ENCODE assay signal across 8 cellular contexts in genomic region chr11:94129505-94130335, GRCh38. TPM values are rescaled to one million over a fixed set of nuclear protein-coding genes. Genes with fewer than 3 reads are reported as not detected.
A peak's percentile ranks its signal among the peaks of the same experiment; 100 is the strongest.
DNase-seq lines count a peak whose midpoint lies in the region; ATAC-seq, FAIRE-seq and TF ChIP-seq lines count a peak whose summit lies in the region.

No MANE protein-coding gene starts in this region.

- no peak for TF ChIP-seq RAD21 in HepG2 (CRISPR knock-in tag; IDR thresholded peaks at IDR 0.05)

- DNase-seq in ELR (ENCODE audit: low read depth) (peak; percentile 30), HuH-7 (ENCODE audit: low spot score) (peak; percentile 67), astrocyte of the spinal cord (ENCODE audit: low read depth, low spot score) (peak; percentile 37), HepG2 (ENCODE audit: low spot score) (no peak), transverse colon (peak; percentile 90), NCI-H1048 (lab: John Stamatoyannopoulos, UW) (no peak)
- DNase-seq in stimulated activated CD4-positive, alpha-beta T cell treated with anti-CD3 and anti-CD28 coated beads, Interleukin-1b, Interleukin-23, amount 100 ng/mL, for 48 hours: no peak

- no peaks in the 10 kb centered on the region; a peak in 1 of 5 replicates for H3K27me3 ChIP-seq in HepG2 (ENCODE audit: control insufficient read depth in 1 of 2, insufficient read depth in 2 of 2, low read length in 2 of 2)
- H3K27me3 ChIP-seq in transverse colon: no peaks in the 10 kb centered on the region

- BruUV-seq in HepG2 (replicated peaks; lab: Mats Ljungman, UMichigan): no TSS peak

- peak overlapping the region; percentile 81 for H3K9ac ChIP-seq in HepG2 (ENCODE audit: insufficient read depth, low read depth, low read length)

- 9% methylated on average over 13 of the region's 21 CpGs for WGBS in HepG2 (ENCODE audit: low lambda C conversion rate)
- 17 to 18% methylated on average over 1 to 18 of the region's 21 CpGs for WGBS in transverse colon (ENCODE audit: low coverage in 1 of 2), 2 donors

- no peaks in the 10 kb centered on the region for H3K36me3 ChIP-seq in HepG2 (replicated peaks in 1 of 2; ENCODE audit: control insufficient read depth in 1 of 2, insufficient read depth in 2 of 2, low read length in 2 of 2)
- no peaks in the 10 kb centered on the region for H3K36me3 ChIP-seq in transverse colon

- CTCF ChIA-PET in HepG2 (lab: Yijun Ruan, JAX; ENCODE audit: low intra/inter-chr PET ratio, low total read pairs): no interaction called here

- H2AFZ ChIP-seq in HepG2 (ENCODE audit: low read length): no peak overlapping the region

- POLR2A ChIA-PET in HepG2 (lab: Yijun Ruan, JAX): interaction anchor here (1.0 to 2.7 kb wide), 10 partner anchors 10 to 938 kb away, joined by 3 to 30 read pairs (median 5); partner anchors contain the start of genes ANKRD49, C11orf54, MED17 and MRE11

- H3K9me3 ChIP-seq in HepG2 (ENCODE audit: low read length): no peaks in the 10 kb centered on the region
- H3K9me3 ChIP-seq in transverse colon: no peaks in the 10 kb centered on the region

- peaks cover 43% of the 10 kb centered on the region for H3K4me1 ChIP-seq in HepG2 (ENCODE audit: insufficient read depth, low read length)
- H3K4me1 ChIP-seq in transverse colon: peaks cover 9 to 35% (median 31%) of the 10 kb centered on the region in 4 donors

- TF ChIP-seq CTCF in astrocyte of the spinal cord (IDR thresholded peaks at IDR 0.05; ENCODE audit: low read depth, low read length) (no peak), HepG2 (CRISPR knock-in tag; IDR thresholded peaks at IDR 0.05) (no peak), transverse colon (IDR thresholded peaks at IDR 0.05) (no peak)

- TF ChIP-seq EP300 in HepG2 (IDR thresholded peaks at IDR 0.05; ENCODE audit: low read depth in 2 of 2, low read length in 2 of 2): no peak
- no peak for TF ChIP-seq EP300 in HepG2 (CRISPR knock-in tag; IDR thresholded peaks at IDR 0.05; ENCODE audit: borderline replicate concordance)
- TF ChIP-seq EP300 in transverse colon (IDR thresholded peaks at IDR 0.05; ENCODE audit: low read depth): no peak

- H3K4me3 ChIP-seq in astrocyte of the spinal cord (ENCODE audit: low read depth, low read length): peak overlapping the region; percentile 88
- H3K4me3 ChIP-seq in HepG2 (replicated peaks in 1 of 3; ENCODE audit: insufficient read depth in 1 of 3, low read depth in 2 of 3, low read length in 3 of 3): peak overlapping the region; percentile 90 to 96 (median 94)
- H3K4me3 ChIP-seq in transverse colon: peak overlapping the region; percentile 77 to 87 (median 84)

- peak overlapping the region; percentile 83 for H3K4me2 ChIP-seq in HepG2 (ENCODE audit: low read depth, low read length)

- peak; percentile 69 for ATAC-seq in HepG2
- ATAC-seq in HG03571 (IDR thresholded peaks at IDR 0.05; ENCODE audit: unreplicated experiment): no peak

- TF ChIP-seq POLR2A in HepG2 (IDR thresholded peaks at IDR 0.05; ENCODE audit: insufficient read depth in 1 of 2, low read depth in 2 of 2, low read length in 2 of 2): no peak
- TF ChIP-seq POLR2A in transverse colon (IDR thresholded peaks at IDR 0.05): no peak

- peak; percentile 8 for FAIRE-seq in HepG2 (lab: Jason Lieb, UNC)

- intact Hi-C loops in HepG2 (cut with micrococcal nuclease; ENCODE audit: unreplicated experiment) (loop anchor here (2.0 to 10.0 kb wide), 3 partner anchors 23 to 363 kb away; partner anchors contain the start of genes ANKRD49 and MRE11), transverse colon (cut with DNase I; ENCODE audit: low total_unique reads) (no loop called here)

- peak overlapping the region; percentile 87 for H3K27ac ChIP-seq in HepG2 (ENCODE audit: extremely low read length, insufficient read depth, low read length)
- peak overlapping the region; percentile 93 to 99 (median 96) for H3K27ac ChIP-seq in transverse colon

- H4K20me1 ChIP-seq in HepG2 (ENCODE audit: insufficient read depth, low read length): peaks cover 10% of the 10 kb centered on the region; the same call in 1 of the 2 replicates

- peaks cover 48% of the 10 kb centered on the region for H3K79me2 ChIP-seq in HepG2 (ENCODE audit: insufficient read depth, low read length)

- in situ Hi-C loops in astrocyte of the spinal cord (cut with HindIII; ENCODE audit: low sequenced_read_pairs): no loop called here
- in situ Hi-C loops in HepG2 (cut with HindIII; ENCODE audit: extremely low pct_ligation_motif_present, low pct_unique_long_range_greater_than_20kb): no loop called here
- in situ Hi-C loops in transverse colon (cut with MboI; ENCODE audit: low pct_ligation_motif_present in 1 of 4, low pct_unique_long_range_greater_than_20kb in 1 of 4, low sequenced_read_pairs in 3 of 4): no loop called here

TF ChIP-seq in HepG2, 621 proteins besides CTCF, POLR2A, EP300 and RAD21 (continues in another document):
- TF ChIP-seq ZZZ3 (CRISPR knock-in tag; IDR thresholded peaks at IDR 0.05; ENCODE audit: borderline replicate concordance) (peak; percentile 54; the same call in 1 of the 2 replicates), ZNF639 (CRISPR knock-in tag; conservative IDR thresholded peaks at IDR 0.05) (peak; percentile 39; the same call in 1 of the 2 replicates), ERF (CRISPR knock-in tag; IDR thresholded peaks at IDR 0.05) (peak; percentile 5; the same call in 1 of the 2 replicates), ZNF563 (CRISPR knock-in tag; IDR thresholded peaks at IDR 0.05) (0 out of 2 replicates have a peak, but pooled peaks have one; percentile 1), USF2 (IDR thresholded peaks at IDR 0.05; ENCODE audit: low read depth, low read length) (no peak), USF2 (CRISPR knock-in tag; IDR thresholded peaks at IDR 0.05; ENCODE audit: borderline replicate concordance) (peak; percentile 7; the same call in 1 of the 2 replicates), TOE1 (CRISPR knock-in tag; IDR thresholded peaks at IDR 0.05) (no peak), RFXANK (CRISPR knock-in tag; IDR thresholded peaks at IDR 0.05) (no peak), ZNF878 (CRISPR knock-in tag; IDR thresholded peaks at IDR 0.05) (0 out of 2 replicates have a peak, but pooled peaks have one; percentile 18), RBAK (CRISPR knock-in tag; IDR thresholded peaks at IDR 0.05) (no peak), ZNF562 (CRISPR knock-in tag; IDR thresholded peaks at IDR 0.05; ENCODE audit: borderline replicate concordance) (no peak)

RNA-seq across cellular contexts. Expression of gene PANX1, which starts 1.1 kb away (rescaled TPM):
- total RNA-seq in HepG2 (2016; rRNA removed; fragmentation: Illumina TruSeq; extraction: Trizol) (21.7 and 24.8 TPM in 2 replicates), transverse colon (10 to 100 TPM in 3 of 4 donors, 1 to 10 TPM in 1; 9.0 to 20.1 (median 11.3) TPM)
- 2.7 and 3.0 TPM in 2 replicates for total RNA-seq in HepG2 (2016; cell fraction: cytosol; rRNA removed; fragmentation: Illumina TruSeq; extraction: Trizol; ENCODE audit: low read depth)
- total RNA-seq in HepG2 (2016; cell fraction: insoluble cytoplasmic fraction; rRNA removed; fragmentation: Illumina TruSeq; extraction: Trizol): 21.2 and 23.9 TPM in 2 replicates
- 10.3 and 10.9 TPM in 2 replicates for total RNA-seq in HepG2 (2016; cell fraction: membrane; rRNA removed; fragmentation: Illumina TruSeq; extraction: Trizol)
- total RNA-seq in HepG2 (2016; cell fraction: nucleus; rRNA removed; fragmentation: Illumina TruSeq; extraction: Trizol): 24.8 and 25.7 TPM in 2 replicates
- polyA plus RNA-seq in HepG2 (2011; rRNA removed): 8.3 and 8.5 TPM in 2 replicates
- 5.7 and 7.5 TPM in 2 replicates for polyA plus RNA-seq in HepG2 (2011; cell fraction: cytosol; rRNA removed)
- polyA plus RNA-seq in HepG2 (2011; cell fraction: nucleus; rRNA removed): 3.6 and 4.1 TPM in 2 replicates
- polyA plus RNA-seq in HepG2 (2012): 8.2 and 10.6 TPM in 2 replicates
- 2.0 and 2.5 TPM in 2 replicates for polyA plus RNA-seq in HepG2 (2016; cell fraction: cytosol; fragmentation: Illumina TruSeq; extraction: Trizol; ENCODE audit: low read depth)
- polyA plus RNA-seq in HepG2 (2016; cell fraction: insoluble cytoplasmic fraction; fragmentation: Illumina TruSeq; extraction: Trizol; ENCODE audit: low read depth): 10.6 and 12.0 TPM in 2 replicates
- polyA plus RNA-seq in HepG2 (2016; cell fraction: membrane; fragmentation: Illumina TruSeq; extraction: Trizol; ENCODE audit: low read depth): 4.3 and 5.2 TPM in 2 replicates
- 14.9 and 18.1 TPM in 2 replicates for polyA plus RNA-seq in HepG2 (2016; cell fraction: nucleus; fragmentation: Illumina TruSeq; extraction: Trizol; ENCODE audit: insufficient read depth, low read depth)
- polyA minus RNA-seq in HepG2 (2011; rRNA and poly(A)+ RNA removed; ENCODE audit: low replicate concordance): 29.4 and 35.6 TPM in 2 replicates
- polyA minus RNA-seq in HepG2 (2011; cell fraction: cytosol; rRNA and poly(A)+ RNA removed): 12.7 and 17.0 TPM in 2 replicates
- 22.4 and 25.7 TPM in 2 replicates for polyA minus RNA-seq in HepG2 (2011; cell fraction: nucleus; rRNA and poly(A)+ RNA removed)

Comparison
In these comparisons a context has a peak if more than half of its experiments do, and no peak if none do; other contexts are left out.
1. DNase-seq: peak in ELR (single experiment), HuH-7 (single experiment), astrocyte of the spinal cord (single experiment) and transverse colon (single experiment); none in HepG2 (single experiment), NCI-H1048 (single experiment) and stimulated activated CD4-positive, alpha-beta T cell treated with anti-CD3 and anti-CD28 coated beads, Interleukin-1b, Interleukin-23, amount 100 ng/mL, for 48 hours (single experiment).
2. Peak in every context shown above with its lines, with median percentiles within 50 percentile points of each other: H3K4me3 ChIP-seq.